ENCODE assay signal across 18 cellular contexts in the genomic region with DNA sequence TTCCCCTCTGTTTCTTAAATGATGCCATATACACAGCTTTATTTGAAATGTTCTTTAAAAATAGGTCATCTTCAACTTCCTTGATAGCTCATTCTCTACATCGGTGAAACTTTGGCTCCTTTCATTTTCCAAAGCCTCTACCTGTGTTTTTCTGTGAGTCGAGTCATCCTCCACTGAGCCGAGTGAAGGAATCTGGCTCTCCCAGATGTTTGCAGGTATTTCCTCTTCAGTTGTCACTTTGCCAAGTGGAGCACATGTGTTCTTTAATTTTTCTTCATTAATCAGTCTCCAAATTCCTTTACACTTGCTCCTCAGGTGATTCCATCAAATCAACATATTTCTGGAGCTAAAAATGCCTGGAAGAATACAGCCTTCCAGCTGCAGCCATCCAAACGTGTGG.
"Had no signal": no experiment of that assay in that cellular context is flagged by ENCODE, and none has a peak within 500 bp of the region (broad histone marks: within the 10 kb centered on the region; RNA-seq: fewer than 3 reads in every experiment).

No MANE protein-coding gene starts in this region.

- H3K9me3 ChIP-seq: colonic mucosa, esophagus muscularis mucosa, left ventricle myocardium inferior, lower lobe of right lung, prostate gland, right lobe of liver, tibial nerve had no signal

- H3K36me3 Mint-ChIP-seq: memory B cell; natural killer cell treated with Interleukin-12 subunit alpha and Interleukin-12 subunit beta and Interleukin-15 and Interleukin-18, amount 100 ng/mL, for 72 hours; stimulated activated memory B cell treated with anti-CD40 and anti-IgM and Interleukin-4, amounts not matched to agents 10 μg/mL and 1 μg/mL and 100 μg/mL, for 72 hours had no signal

- H3K27me3 ChIP-seq: colonic mucosa, esophagus muscularis mucosa, right lobe of liver, tibial nerve had no signal

- DNase-seq: colonic mucosa; dermis blood vessel endothelial cell; left ventricle myocardium inferior; lower lobe of right lung; midbrain; occipital lobe; retina; right lobe of liver; stimulated activated CD4-positive, alpha-beta T cell treated with anti-CD3 and anti-CD28 coated beads, Interleukin-1b, Interleukin-23, amount 100 ng/mL, for 48 hours; stimulated activated CD4-positive, alpha-beta T cell treated with anti-CD3 and anti-CD28 coated beads, Interleukin-4, amount 100 ng/mL, for 24 hours had no signal

- H2AFZ ChIP-seq: parathyroid adenoma had no signal

- H3K4me3 Mint-ChIP-seq: memory B cell; natural killer cell treated with Interleukin-12 subunit alpha and Interleukin-12 subunit beta and Interleukin-15 and Interleukin-18, amount 100 ng/mL, for 72 hours; stimulated activated memory B cell treated with anti-CD40 and anti-IgM and Interleukin-4, amounts not matched to agents 10 μg/mL and 1 μg/mL and 100 μg/mL, for 72 hours; stimulated activated naive CD8-positive, alpha-beta T cell treated with anti-CD3 and anti-CD28 coated beads, Interleukin-15, Interleukin-2, amounts not matched to agents 100 ng/mL and 50 ng/mL, for 24 hours had no signal

- H3K79me2 ChIP-seq: parathyroid adenoma had no signal

- H3K9me3 Mint-ChIP-seq: memory B cell; natural killer cell treated with Interleukin-12 subunit alpha and Interleukin-12 subunit beta and Interleukin-15 and Interleukin-18, amount 100 ng/mL, for 72 hours; stimulated activated memory B cell treated with anti-CD40 and anti-IgM and Interleukin-4, amounts not matched to agents 10 μg/mL and 1 μg/mL and 100 μg/mL, for 72 hours; stimulated activated naive CD8-positive, alpha-beta T cell treated with anti-CD3 and anti-CD28 coated beads, Interleukin-15, Interleukin-2, amounts not matched to agents 100 ng/mL and 50 ng/mL, for 24 hours had no signal

- H3K4me3 ChIP-seq: colonic mucosa, esophagus muscularis mucosa, left ventricle myocardium inferior, lower lobe of right lung, prostate gland, right lobe of liver, tibial nerve had no signal

- H3K27me3 Mint-ChIP-seq: natural killer cell treated with Interleukin-12 subunit alpha and Interleukin-12 subunit beta and Interleukin-15 and Interleukin-18, amount 100 ng/mL, for 72 hours had no signal

- H3K4me1 ChIP-seq: colonic mucosa, lower lobe of right lung, parathyroid adenoma, prostate gland had no signal

- H3K27ac Mint-ChIP-seq: memory B cell; natural killer cell treated with Interleukin-12 subunit alpha and Interleukin-12 subunit beta and Interleukin-15 and Interleukin-18, amount 100 ng/mL, for 72 hours; stimulated activated memory B cell treated with anti-CD40 and anti-IgM and Interleukin-4, amounts not matched to agents 10 μg/mL and 1 μg/mL and 100 μg/mL, for 72 hours; stimulated activated naive CD8-positive, alpha-beta T cell treated with anti-CD3 and anti-CD28 coated beads, Interleukin-15, Interleukin-2, amounts not matched to agents 100 ng/mL and 50 ng/mL, for 24 hours had no signal

- ATAC-seq: lower lobe of right lung; natural killer cell treated with Interleukin-12 subunit alpha and Interleukin-12 subunit beta and Interleukin-15 and Interleukin-18, amount 100 ng/mL, for 72 hours; stimulated activated memory B cell treated with anti-CD40 and anti-IgM and Interleukin-4, amounts not matched to agents 10 μg/mL and 1 μg/mL and 100 μg/mL, for 72 hours had no signal

- H3K36me3 ChIP-seq: colonic mucosa, esophagus muscularis mucosa, left ventricle myocardium inferior, lower lobe of right lung, prostate gland, right lobe of liver, tibial nerve had no signal

- H3K27ac ChIP-seq: colonic mucosa, esophagus muscularis mucosa, left ventricle myocardium inferior, lower lobe of right lung, parathyroid adenoma, prostate gland, right lobe of liver, tibial nerve had no signal

- H3K9ac ChIP-seq: parathyroid adenoma had no signal

- H3K4me1 Mint-ChIP-seq: memory B cell; stimulated activated memory B cell treated with anti-CD40 and anti-IgM and Interleukin-4, amounts not matched to agents 10 μg/mL and 1 μg/mL and 100 μg/mL, for 72 hours had no signal
